ENCODE assay signal across 7 cellular contexts in the genomic region with DNA sequence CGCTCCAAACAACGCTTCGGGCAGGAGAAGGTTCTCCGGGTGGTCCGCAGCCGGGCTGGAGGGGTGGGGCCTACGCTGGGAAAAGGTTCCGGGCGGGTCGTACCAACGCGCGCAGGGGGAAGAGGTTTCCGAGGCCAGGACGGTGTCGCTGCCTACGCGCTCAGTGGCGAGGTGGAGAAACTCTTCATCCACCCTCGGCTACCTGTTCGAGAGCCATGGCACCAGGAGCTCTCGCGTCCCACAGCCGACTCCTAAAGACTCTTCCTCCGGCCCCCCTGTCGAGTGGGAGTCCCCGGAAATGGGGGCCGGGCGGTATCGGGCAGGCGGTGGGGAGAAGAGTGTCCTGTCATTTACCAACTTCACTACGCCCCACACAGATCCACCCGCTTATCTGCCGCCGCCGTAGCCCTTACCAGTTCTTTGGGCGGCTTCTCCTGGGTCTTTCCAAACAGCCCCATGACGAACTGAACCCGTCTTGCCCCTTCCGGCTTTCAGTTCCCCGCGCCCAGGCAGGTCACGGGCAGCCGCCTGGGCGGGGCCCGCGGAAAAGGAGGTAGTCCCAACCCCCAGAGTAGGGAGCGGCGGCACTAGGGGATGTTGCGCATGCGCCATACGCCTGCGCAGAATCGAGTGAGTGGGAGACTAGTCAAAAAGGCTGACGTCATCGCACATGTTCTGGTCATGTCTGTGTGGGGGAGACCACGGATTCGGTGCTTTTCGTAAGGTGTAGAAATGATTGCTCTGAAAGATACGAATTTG. TPM values are rescaled to one million over a fixed set of nuclear protein-coding genes. Genes with fewer than 3 reads are reported as not detected.
DNase-seq lines count a peak whose midpoint lies in the region; ATAC-seq and TF ChIP-seq lines count a peak whose summit lies in the region.

Gene CHMP3 (minus strand): TSS at position 553 of the 759 bp plus-strand sequence. CDS start 95 bp downstream, at position 458.

- TF ChIP-seq CTCF in hepatocyte (IDR thresholded peaks at IDR 0.05; ENCODE audit: poor library complexity): no peak

- no peaks in the 10 kb centered on the region for H3K9me2 ChIP-seq in hepatocyte (replicated peaks; ENCODE audit: insufficient read depth)

- H3K27me3 ChIP-seq in hepatocyte: no peaks in the 10 kb centered on the region

- no peaks in the 10 kb centered on the region for H3K36me3 ChIP-seq in hepatocyte (replicated peaks; ENCODE audit: insufficient read depth, low read depth)

- H3K27ac ChIP-seq in hepatocyte: peak within 1 kb of the TSS; percentile 99

- peak within 1 kb of the TSS; percentile 92 for H3K4me2 ChIP-seq in hepatocyte

- DNase-seq in NCI-H2081 (lab: John Stamatoyannopoulos, UW): peak; percentile 95 to 97
- DNase-seq in T1000 (lab: John Stamatoyannopoulos, UW): peak; percentile 91
- peak; percentile 99 for DNase-seq in astrocyte of the hippocampus (ENCODE audit: low read depth, low spot score)
- DNase-seq in hepatocyte (ENCODE audit: low spot score): peak; percentile 99
- peak; percentile 98 for DNase-seq in retina

- H3K9me3 ChIP-seq in hepatocyte (ENCODE audit: low read depth): no peaks in the 10 kb centered on the region

- peak within 1 kb of the TSS; percentile 92 for H3K4me3 ChIP-seq in hepatocyte

- peaks cover 9% of the 10 kb centered on the region for H3K4me1 ChIP-seq in hepatocyte (ENCODE audit: insufficient read depth)

- ATAC-seq in GM18508 (IDR thresholded peaks at IDR 0.05; ENCODE audit: insufficient read depth, unreplicated experiment) (peak; percentile 85), HG03025 (IDR thresholded peaks at IDR 0.05; ENCODE audit: low FRiP score, unreplicated experiment) (peak; percentile 84)

- no peaks in the 10 kb centered on the region for H4K20me1 ChIP-seq in hepatocyte (ENCODE audit: insufficient read depth, poor library complexity, severe bottlenecking)

- H2AFZ ChIP-seq in hepatocyte: peak within 1 kb of the TSS; percentile 87

- 1% methylated on average over 56 of the region's 60 CpGs for WGBS in hepatocyte (ENCODE audit: low lambda C conversion rate, missing lambda C conversion rate)

- H3K79me2 ChIP-seq in hepatocyte: peaks cover 46% of the 10 kb centered on the region

RNA-seq across cellular contexts. Expression of gene CHMP3, which starts in this region (rescaled TPM):
- total RNA-seq in hepatocyte: 57.0 and 68.0 TPM in 2 replicates
- 74.4 and 75.5 TPM in 2 replicates for polyA plus RNA-seq in hepatocyte

Comparison
In these comparisons a context has a peak if more than half of its experiments do, and no peak if none do; other contexts are left out.
1. Peak in every context shown above with its lines: DNase-seq, ATAC-seq, H3K4me3 ChIP-seq and H3K27ac ChIP-seq.